In the genomic region with DNA sequence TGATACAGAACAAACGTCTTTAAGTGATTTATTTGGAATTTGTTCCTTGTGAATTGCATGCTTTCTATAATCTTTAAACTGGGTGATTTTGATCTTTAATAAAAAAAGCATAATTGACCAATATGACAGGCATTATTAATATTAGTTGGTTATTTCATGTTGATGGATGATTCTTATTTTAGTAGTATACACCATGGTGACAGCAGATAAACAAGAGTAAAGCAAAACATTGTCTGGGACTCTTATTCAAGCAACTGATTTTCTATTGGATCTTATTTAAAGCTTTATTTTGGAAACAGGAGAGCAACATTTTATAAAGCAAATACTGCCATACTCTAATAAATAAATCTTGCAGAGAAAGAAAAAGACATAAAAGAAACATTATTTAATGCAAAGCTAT, we compare ENCODE assay signal across 33 cellular contexts.
"Had no signal": no experiment of that assay in that cellular context is flagged by ENCODE, and none has a peak within 500 bp of the region (broad histone marks: within the 10 kb centered on the region; RNA-seq: fewer than 3 reads in every experiment).

No MANE protein-coding gene starts in this region.

- H3K36me3 Mint-ChIP-seq: activated naive CD8-positive, alpha-beta T cell had no signal

- H3K27me3 Mint-ChIP-seq: activated B cell treated with CpG ODN at 0.5 μM for 24 hours; activated CD8-positive, alpha-beta T cell treated with anti-CD3 and anti-CD28 coated beads for 36 hours; activated naive CD8-positive, alpha-beta T cell; activated T-helper 17 cell treated with anti-CD3 and anti-CD28 coated beads, Interleukin-2, amount 50 U/mL, for 72 hours; effector memory CD8-positive, alpha-beta T cell; T-helper 17 cell had no signal

- H3K4me3 Mint-ChIP-seq: activated B cell treated with CpG ODN at 0.5 μM for 24 hours; activated CD8-positive, alpha-beta T cell treated with anti-CD3 and anti-CD28 coated beads for 36 hours; activated naive CD8-positive, alpha-beta T cell; activated T-cell treated with anti-CD3 and anti-CD28 coated beads, Interleukin-2, amount 50 U/mL, for 4 hours; activated T-helper 17 cell treated with anti-CD3 and anti-CD28 coated beads, Interleukin-2, amount 50 U/mL, for 72 hours; effector memory CD8-positive, alpha-beta T cell; T-helper 17 cell; T-helper 2 cell treated with Interferon-gamma antibody and Interleukin-4, amounts not matched to agents 5 μg/mL and 100 μg/mL, for 36 hours had no signal

- H3K27ac Mint-ChIP-seq: activated B cell treated with CpG ODN at 0.5 μM for 24 hours; activated CD8-positive, alpha-beta T cell treated with anti-CD3 and anti-CD28 coated beads for 36 hours; activated naive CD8-positive, alpha-beta T cell; activated T-helper 17 cell treated with anti-CD3 and anti-CD28 coated beads, Interleukin-2, amount 50 U/mL, for 72 hours; effector memory CD8-positive, alpha-beta T cell; T-helper 17 cell; T-helper 2 cell treated with Interferon-gamma antibody and Interleukin-4, amounts not matched to agents 5 μg/mL and 100 μg/mL, for 36 hours had no signal

- H3K27me3 ChIP-seq: adrenal gland, body of pancreas, esophagus muscularis mucosa, foreskin keratinocyte, gastrocnemius medialis had no signal

- H3K9me3 ChIP-seq: adrenal gland, body of pancreas, esophagus muscularis mucosa, gastrocnemius medialis had no signal

- H3K4me3 ChIP-seq: adrenal gland, body of pancreas, esophagus muscularis mucosa, gastrocnemius medialis had no signal

- DNase-seq: activated B cell treated with CpG ODN at 0.5 μM for 24 hours; activated CD4-positive, alpha-beta T cell treated with anti-CD3 and anti-CD28 coated beads for 48 hours; activated CD4-positive, alpha-beta T cell treated with anti-CD3 and anti-CD28 coated beads, Interleukin-2, amount 50 U/mL, for 1 hour; activated CD4-positive, alpha-beta T cell treated with anti-CD3 and anti-CD28 coated beads, Interleukin-2, amount 50 U/mL, for 48 hours; activated CD8-positive, alpha-beta memory T cell treated with anti-CD3 and anti-CD28 coated beads for 24 hours; activated CD8-positive, alpha-beta T cell treated with anti-CD3 and anti-CD28 coated beads for 36 hours; activated effector memory CD4-positive, alpha-beta T cell treated with Interleukin-2 at 50 U/mL for 16 hours; activated gamma-delta T cell treated with Interleukin-2 at 50 U/mL for 16 hours; activated naive CD4-positive, alpha-beta T cell treated with anti-CD3 and anti-CD28 coated beads, Interleukin-2, amount 50 U/mL, for 16 hours; activated naive CD4-positive, alpha-beta T cell treated with Interleukin-2 at 50 U/mL for 16 hours; activated T-cell treated with anti-CD3 and anti-CD28 coated beads, Interleukin-2, amount 50 U/mL, for 4 hours; adrenal gland; amygdala; aorta; body of pancreas; central memory CD4-positive, alpha-beta T cell; dermis blood vessel endothelial cell; effector CD4-positive, alpha-beta T cell; effector memory CD8-positive, alpha-beta T cell; erythroblast; gastrocnemius medialis; glutamatergic neuron; T-helper 1 cell; T-helper 17 cell; T1000; WERI-Rb-1 had no signal

- ATAC-seq: activated CD4-positive, CD25-positive, alpha-beta regulatory T cell treated with anti-CD3 and anti-CD28 coated beads, Interleukin-2, amount 50 U/mL, for 24 hours; activated CD8-positive, alpha-beta T cell treated with anti-CD3 and anti-CD28 coated beads for 36 hours; activated T-cell treated with anti-CD3 and anti-CD28 coated beads, Interleukin-2, amount 50 U/mL, for 4 hours; activated T-helper 17 cell treated with anti-CD3 and anti-CD28 coated beads, Interleukin-2, amount 50 U/mL, for 72 hours; body of pancreas; effector memory CD8-positive, alpha-beta T cell; gastrocnemius medialis; T-helper 17 cell had no signal

- H3K27ac ChIP-seq: adrenal gland, body of pancreas, coronary artery, esophagus muscularis mucosa, foreskin keratinocyte, gastrocnemius medialis, WERI-Rb-1 had no signal

- H3K4me1 ChIP-seq: adrenal gland, body of pancreas, esophagus muscularis mucosa, foreskin keratinocyte, gastrocnemius medialis had no signal

- H3K4me1 Mint-ChIP-seq: activated B cell treated with CpG ODN at 0.5 μM for 24 hours; activated T-helper 17 cell treated with anti-CD3 and anti-CD28 coated beads, Interleukin-2, amount 50 U/mL, for 72 hours; T-helper 17 cell had no signal

- H3K36me3 ChIP-seq: adrenal gland, esophagus muscularis mucosa, gastrocnemius medialis, WERI-Rb-1 had no signal
